Comparison of ENCODE assay signal across 8 cellular contexts in genomic region chr22:16933924-16934282, GRCh38.
"Had no signal": no experiment of that assay in that cellular context is flagged by ENCODE, and none has a peak within 500 bp of the region (broad histone marks: within the 10 kb centered on the region; RNA-seq: fewer than 3 reads in every experiment).

No MANE protein-coding gene starts in this region.

- DNase-seq: GM23248, GOT3, H7, IMR-90 had no signal

- FAIRE-seq: HTR-8/SVneo, K562 had no signal

- H3K9me3 ChIP-seq: HAP-1 had no signal

- H3K36me3 ChIP-seq: HAP-1 had no signal

- H3K4me3 ChIP-seq: GM23248, HAP-1, K562 had no signal

- H3K27ac ChIP-seq: GM23248 had no signal

- H3K4me1 ChIP-seq: HAP-1 had no signal

- ATAC-seq: HCT116, K562 had no signal

- H3K9ac ChIP-seq: GM23248 had no signal
